8 cellular contexts compared by ENCODE assay signal in the genomic region with DNA sequence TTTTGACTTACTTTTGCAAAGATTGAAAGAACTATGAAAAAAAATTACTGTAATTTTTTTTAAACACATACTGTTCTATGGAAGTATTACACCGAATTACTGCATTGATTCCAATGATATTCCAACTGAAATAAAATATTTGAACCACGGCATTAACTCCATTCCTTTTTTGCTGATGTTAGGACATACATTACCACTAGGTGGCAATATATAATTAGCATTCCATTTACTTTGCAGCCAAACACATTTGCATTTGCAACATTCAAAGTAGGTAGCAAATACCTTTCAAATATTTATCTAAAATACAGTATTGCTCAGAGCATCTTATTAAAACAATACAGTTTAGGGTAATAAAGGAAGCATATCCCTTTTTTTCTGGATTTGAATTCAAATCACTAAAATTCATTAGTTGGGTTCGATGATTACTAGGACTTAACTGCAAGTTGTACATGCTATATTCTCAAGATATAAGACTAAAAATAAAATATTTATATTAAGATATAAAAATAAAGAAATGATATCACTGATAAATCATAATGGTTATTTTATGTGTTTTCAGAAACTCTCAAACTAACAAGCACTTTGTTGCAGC. TPM values are rescaled to one million over a fixed set of nuclear protein-coding genes. Genes with fewer than 3 reads are reported as not detected.
DNase-seq lines count a peak whose midpoint lies in the region; FAIRE-seq and TF ChIP-seq lines count a peak whose summit lies in the region.

No MANE protein-coding gene starts in this region.

- H3K79me1 ChIP-seq in trophoblast cell (ENCODE audit: low read length) = no peaks in the 10 kb centered on the region

- no peaks in the 10 kb centered on the region for H3K9me3 Mint-ChIP-seq in endothelial cell (ENCODE audit: unreplicated experiment)

- no peak overlapping the region for H3K4ac ChIP-seq in trophoblast cell (ENCODE audit: low read depth, low read length)

- H4K8ac ChIP-seq in trophoblast cell (ENCODE audit: low read depth, low read length) = no peak overlapping the region

- H3K9me3 ChIP-seq in HEK293 (ENCODE audit: control insufficient read depth, insufficient read depth, low read depth, low read length) (no peaks in the 10 kb centered on the region), trophoblast cell (ENCODE audit: insufficient read depth, low read depth, low read length) (no peaks in the 10 kb centered on the region)

- no peaks in the 10 kb centered on the region for H3K27me3 Mint-ChIP-seq in endothelial cell (ENCODE audit: unreplicated experiment)

- no peak overlapping the region for H3K14ac ChIP-seq in trophoblast cell (ENCODE audit: low read length)

- H3K4me3 ChIP-seq in HEK293 (ENCODE audit: low read depth, low read length) (no peak overlapping the region), trophoblast cell (ENCODE audit: low read depth, low read length) (no peak overlapping the region)

- no peak overlapping the region for H2BK5ac ChIP-seq in trophoblast cell (ENCODE audit: low read depth, low read length, poor library complexity)

- H2AK5ac ChIP-seq in trophoblast cell (ENCODE audit: low read length) = no peak overlapping the region

- H3K9ac ChIP-seq in trophoblast cell (ENCODE audit: low read length) = no peak overlapping the region

- POLR2A ChIA-PET in HEK293 (lab: Yijun Ruan, JAX) = no interaction called here

- CTCF ChIA-PET in HEK293 (lab: Yijun Ruan, JAX) = interaction anchor here (0.7 to 1.0 kb wide), 7 partner anchors 16 to 1483 kb away, joined by 3 to 6 read pairs (median 3); no protein-coding TSS in a partner anchor

- no peak overlapping the region for H3K4me2 ChIP-seq in trophoblast cell (ENCODE audit: low read length)

- WGBS in trophoblast cell (ENCODE audit: extremely low coverage, insufficient coverage, insufficient read length) = no CpG with 5 or more reads among the region's 3 CpGs

- H3K79me2 ChIP-seq in trophoblast cell (ENCODE audit: control insufficient read depth, insufficient read depth, low read length, poor library complexity) = no peaks in the 10 kb centered on the region

- H3K4me3 Mint-ChIP-seq in endothelial cell (ENCODE audit: unreplicated experiment) = no peak overlapping the region

- peaks cover 4% of the 10 kb centered on the region for H3K4me1 Mint-ChIP-seq in endothelial cell (ENCODE audit: unreplicated experiment)

- no peak overlapping the region for H3K23ac ChIP-seq in trophoblast cell (ENCODE audit: low read length)

- no peak overlapping the region for H3K27ac Mint-ChIP-seq in endothelial cell (ENCODE audit: unreplicated experiment)

- H3K27ac ChIP-seq in HEK293 (ENCODE audit: extremely low read depth, low read depth, low read length) = no peak overlapping the region
- H3K27ac ChIP-seq in trophoblast cell (ENCODE audit: low read depth, low read length) = no peak overlapping the region

- H4K12ac ChIP-seq in trophoblast cell (ENCODE audit: low read depth, low read length) = no peak overlapping the region

- peak; percentile 89 for FAIRE-seq in G401.6 (lab: Jason Lieb, UNC)

- DNase-seq in NCI-H748 (lab: John Stamatoyannopoulos, UW; ENCODE audit: unreplicated experiment) (peak; percentile 39), endothelial cell (ENCODE audit: low spot score) (no peak), trophoblast cell (peak; percentile 2 to 56), NCI-H226 (no peak), NCI-H2081 treated with DMSO at 0.1 percent for 48 hours (lab: John Stamatoyannopoulos, UW) (no peak)
- no peak for DNase-seq in activated naive CD4-positive, alpha-beta T cell treated with anti-CD3 and anti-CD28 coated beads, Interleukin-2, amount 50 U/mL, for 16 hours

- TF ChIP-seq CTCF in HEK293 (tag by site-specific recombination; IDR thresholded peaks at IDR 0.05) (no peak), endothelial cell (IDR thresholded peaks at IDR 0.05; ENCODE audit: unreplicated experiment) (peak; percentile 92)

- H3K18ac ChIP-seq in trophoblast cell (ENCODE audit: low read length) = no peak overlapping the region

- H2BK12ac ChIP-seq in trophoblast cell (ENCODE audit: low read length) = no peak overlapping the region

- peaks cover 4 to 32% of the 10 kb centered on the region in 2 experiments; a peak in 2 of 3 replicates for H3K36me3 ChIP-seq in HEK293 (ENCODE audit: control insufficient read depth in 2 of 2, insufficient read depth in 1 of 2, low read length in 2 of 2)
- no peaks in the 10 kb centered on the region for H3K36me3 ChIP-seq in trophoblast cell (ENCODE audit: control insufficient read depth in 1 of 2, insufficient read depth in 2 of 2, low read length in 2 of 2)

- no peak overlapping the region for H4K91ac ChIP-seq in trophoblast cell (ENCODE audit: low read depth, low read length)

- peaks cover 26% of the 10 kb centered on the region for H3K36me3 Mint-ChIP-seq in endothelial cell (ENCODE audit: low read depth, unreplicated experiment)

- no peak overlapping the region for H2AFZ ChIP-seq in trophoblast cell (ENCODE audit: insufficient read depth, low read length, poor library complexity)

- no peaks in the 10 kb centered on the region for H3K4me1 ChIP-seq in HEK293 (ENCODE audit: control insufficient read depth, insufficient read depth, low read length)
- no peaks in the 10 kb centered on the region for H3K4me1 ChIP-seq in trophoblast cell (ENCODE audit: control insufficient read depth in 1 of 2, insufficient read depth in 2 of 2, low read length in 2 of 2)

- H3K27me3 ChIP-seq in trophoblast cell (ENCODE audit: insufficient read depth, low read length) = no peaks in the 10 kb centered on the region

- no peak overlapping the region for H2BK120ac ChIP-seq in trophoblast cell (ENCODE audit: insufficient read depth, low read length, poor library complexity)

TF ChIP-seq in HEK293, 187 proteins besides CTCF, POLR2A, EP300 and RAD21:
- TF ChIP-seq ZNF654 (tag by site-specific recombination; IDR thresholded peaks at IDR 0.05; ENCODE audit: low read depth) (peak; percentile 46), ZNF169 (tag by site-specific recombination; IDR thresholded peaks at IDR 0.05) (no peak)

RNA-seq across cellular contexts. Expression of gene LANCL1, which starts 31.3 kb away (rescaled TPM):
- total RNA-seq in endothelial cell (ENCODE audit: unreplicated experiment) = 38.7 TPM
- 17.5 and 19.5 TPM in 2 replicates for polyA plus RNA-seq in trophoblast cell (2013)

Comparison
In these comparisons a context has a peak if more than half of its experiments do, and no peak if none do; other contexts are left out.
1. DNase-seq: peak in NCI-H748 (single experiment) and trophoblast cell (2 of 2); none in endothelial cell (single experiment), activated naive CD4-positive, alpha-beta T cell treated with anti-CD3 and anti-CD28 coated beads, Interleukin-2, amount 50 U/mL, for 16 hours (single experiment), NCI-H226 (single experiment) and NCI-H2081 treated with DMSO at 0.1 percent for 48 hours (single experiment).